ENCODE assay signal across 10 cellular contexts in the genomic region with DNA sequence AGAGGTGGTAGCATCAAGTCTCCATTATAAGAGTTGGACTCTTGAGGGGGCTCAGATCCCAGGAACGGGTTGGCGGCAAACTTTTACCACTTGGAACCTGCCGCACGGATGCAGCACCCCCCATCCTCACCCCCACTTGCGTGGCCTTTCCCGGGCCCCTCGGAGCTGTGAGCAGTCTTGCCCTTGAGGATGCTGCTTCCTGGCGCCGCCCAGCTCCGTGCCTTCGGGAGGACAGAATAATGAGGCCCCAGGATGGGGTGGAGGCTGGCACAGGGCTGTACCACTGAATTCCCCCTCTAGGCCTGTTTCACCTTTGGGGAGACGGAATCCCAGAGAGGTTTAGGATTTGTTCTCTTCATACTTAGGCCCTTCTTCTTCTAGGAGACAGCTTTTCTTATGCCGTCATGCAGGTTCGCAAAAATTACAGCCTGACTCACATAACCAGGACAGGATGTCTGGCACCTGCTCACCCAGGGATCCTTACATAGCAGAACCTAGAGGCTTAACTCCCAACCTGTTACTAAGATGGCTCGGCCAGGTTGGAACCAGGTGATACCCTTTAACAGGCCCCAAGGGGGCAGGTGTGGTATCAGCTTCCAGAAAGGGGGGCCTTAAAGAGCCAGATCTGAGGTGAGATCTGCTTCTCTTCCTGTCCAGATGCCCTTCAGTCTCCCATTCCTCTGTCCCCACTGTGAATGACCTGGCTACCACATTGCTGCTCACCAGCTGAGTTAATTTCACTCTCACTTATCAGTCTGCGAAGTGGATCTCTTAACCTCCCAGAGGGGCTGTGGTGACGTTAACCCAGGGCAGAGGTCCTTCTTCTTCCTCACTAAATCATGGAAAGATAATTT. TPM values are rescaled to one million over a fixed set of nuclear protein-coding genes. Genes with fewer than 3 reads are reported as not detected.
DNase-seq lines count a peak whose midpoint lies in the region; ATAC-seq and TF ChIP-seq lines count a peak whose summit lies in the region.
"Had no signal": no experiment of that assay in that cellular context is flagged by ENCODE, and none has a peak within 500 bp of the region (broad histone marks: within the 10 kb centered on the region; RNA-seq: fewer than 3 reads in every experiment).

No MANE protein-coding gene starts in this region.

- peaks cover 5% of the 10 kb centered on the region for H3K36me3 ChIP-seq in skeletal muscle satellite cell (ENCODE audit: insufficient read depth, low read length)

- peaks cover 78% of the 10 kb centered on the region for H3K4me1 ChIP-seq in skeletal muscle satellite cell (ENCODE audit: control insufficient read depth, insufficient read depth, low read length)

- H3K4me3 ChIP-seq in foreskin fibroblast (ENCODE audit: low read depth in 1 of 2, low read length in 2 of 2) (peak overlapping the region; percentile 82 to 84), skeletal muscle satellite cell (ENCODE audit: low read length) (peak overlapping the region; percentile 86)

- no peaks in the 10 kb centered on the region for H3K9me3 ChIP-seq in skeletal muscle satellite cell (replicated peaks; ENCODE audit: low read length)

- TF ChIP-seq CTCF in RWPE1 (conservative IDR thresholded peaks at IDR 0.05; ENCODE audit: low read depth) (no peak), foreskin fibroblast (IDR thresholded peaks at IDR 0.05; ENCODE audit: low read depth, low read length) (no peak)

- ATAC-seq in HG02623 (IDR thresholded peaks at IDR 0.05; ENCODE audit: unreplicated experiment), result no peak

- peak; percentile 25 to 28 for DNase-seq in NCI-H187 (lab: John Stamatoyannopoulos, UW)
- no peak for DNase-seq in NCI-H187 treated with DMSO at 0.1 percent for 48 hours (lab: John Stamatoyannopoulos, UW)
- no peak for DNase-seq in RWPE1 (ENCODE audit: low spot score)
- DNase-seq in foreskin fibroblast, result peak in 1 of 2 donors; percentile 67
- no peak for DNase-seq in SW480 (ENCODE audit: low spot score)
- DNase-seq in mucosa of gallbladder (ENCODE audit: low spot score), result no peak

- POLR2A ChIA-PET in RWPE1 (lab: Yijun Ruan, JAX; ENCODE audit: low non-redundant PET), result interaction anchor here (0.6 to 0.9 kb wide), 3 partner anchors 18 to 38 kb away, joined by 5 to 19 read pairs (median 6); a partner anchor contains a TSS

- H3K4me2 ChIP-seq in skeletal muscle satellite cell (ENCODE audit: low read length), result peak overlapping the region; percentile 89

- CTCF ChIA-PET in RWPE1 (lab: Yijun Ruan, JAX), result interaction anchor here (0.6 to 1.6 kb wide), 5 partner anchors 31 to 102 kb away, joined by 3 to 10 read pairs (median 3); no protein-coding TSS in a partner anchor

- H3K27ac ChIP-seq in RWPE1, result peak overlapping the region; percentile 99

- peak overlapping the region; percentile 79 for H3K9ac ChIP-seq in skeletal muscle satellite cell (ENCODE audit: low read depth, low read length)

- H3K27me3 ChIP-seq in skeletal muscle satellite cell (ENCODE audit: control insufficient read depth, insufficient read depth, low read length), result no peaks in the 10 kb centered on the region

RNA-seq across cellular contexts. Expression of a gene that starts 1.5 kb away (rescaled TPM):
- total RNA-seq in skeletal muscle satellite cell (2012; rRNA removed), result 46.6 and 89.8 TPM in 2 replicates
- total RNA-seq in mucosa of gallbladder, result 296 TPM

RNA-seq across cellular contexts. Expression of a gene that starts 17.7 kb away (rescaled TPM):
- 2.0 and 3.3 TPM in 2 replicates for total RNA-seq in skeletal muscle satellite cell (2012; rRNA removed)
- total RNA-seq in mucosa of gallbladder, result 9.3 TPM

RNA-seq across cellular contexts. Expression of a gene that starts 34.7 kb away (rescaled TPM):
- not detected in 2 replicates for total RNA-seq in skeletal muscle satellite cell (2012; rRNA removed)
- 20.8 TPM for total RNA-seq in mucosa of gallbladder
- total RNA-seq: myocyte, NCI-H460 had no signal

Comparison
In these comparisons a context has a peak if more than half of its experiments do, and no peak if none do; other contexts are left out.
1. DNase-seq: peak in NCI-H187 (2 of 2); none in NCI-H187 treated with DMSO at 0.1 percent for 48 hours (single experiment), RWPE1 (single experiment), SW480 (single experiment) and mucosa of gallbladder (single experiment).